ENCODE assay signal across 14 cellular contexts in the genomic region with DNA sequence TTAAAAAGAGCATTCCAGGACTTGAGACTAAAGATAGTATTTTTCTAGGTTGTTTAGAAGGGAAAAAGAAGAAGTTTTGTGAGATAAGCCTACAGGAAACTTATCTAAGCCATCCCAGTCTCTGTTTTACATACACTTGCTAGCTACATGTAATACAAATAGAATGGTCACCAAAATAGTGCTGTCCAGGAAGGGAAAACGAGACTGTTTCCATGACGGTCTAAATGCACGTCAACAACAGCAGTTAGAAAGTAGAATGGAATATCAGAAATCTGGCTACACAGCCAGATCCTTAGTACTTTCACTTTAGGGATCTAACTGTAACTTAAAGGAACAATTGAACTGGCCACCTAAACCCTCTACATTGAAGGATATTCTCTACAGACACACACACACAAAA.
DNase-seq lines count a peak whose midpoint lies in the region; ATAC-seq and TF ChIP-seq lines count a peak whose summit lies in the region.
"Had no signal": no experiment of that assay in that cellular context is flagged by ENCODE, and none has a peak within 500 bp of the region (broad histone marks: within the 10 kb centered on the region; RNA-seq: fewer than 3 reads in every experiment).

No MANE protein-coding gene starts in this region.

- no peak overlapping the region for H3K27ac ChIP-seq in lower lobe of right lung

- H3K36me3 ChIP-seq in lower lobe of right lung: no peaks in the 10 kb centered on the region

- no peaks in the 10 kb centered on the region for H3K9me3 ChIP-seq in lower lobe of right lung

- no peak for TF ChIP-seq CTCF in lower lobe of right lung (IDR thresholded peaks at IDR 0.05)

- H3K4me3 ChIP-seq in lower lobe of right lung: peak overlapping the region; percentile 22

- intact Hi-C loops in lower lobe of right lung (cut with DNase I): no loop called here

- ATAC-seq in lower lobe of right lung: no peak
- ATAC-seq: CD8-positive, alpha-beta T cell; left colon; sciatic nerve had no signal

- H3K4me1 ChIP-seq in lower lobe of right lung: no peaks in the 10 kb centered on the region

- DNase-seq in COR-L47 (lab: John Stamatoyannopoulos, UW) (peak; percentile 10), NCI-H2029 (lab: John Stamatoyannopoulos, UW) (peak; percentile 75), cerebellar cortex (ENCODE audit: low spot score) (peak; percentile 37), lower lobe of right lung (no peak), HEK293T (ENCODE audit: extremely low spot score) (no peak), NCI-H1436 (lab: John Stamatoyannopoulos, UW) (no peak), cerebellar nuclear complex (lab: John Stamatoyannopoulos, UW) (no peak), UCSD-AML1 (lab: John Stamatoyannopoulos, UW; ENCODE audit: unreplicated experiment) (no peak)
- DNase-seq: activated B cell treated with CpG ODN at 0.5 μM for 24 hours; activated effector memory CD4-positive, alpha-beta T cell treated with anti-CD3 and anti-CD28 coated beads, Interleukin-2, amount 50 U/mL, for 16 hours; CD8-positive, alpha-beta T cell; left colon; MV-4-11 had no signal

- POLR2A ChIA-PET in HEK293T (lab: Yijun Ruan, JAX): no interaction called here

- CTCF ChIA-PET in HEK293T (lab: Yijun Ruan, JAX): no interaction called here

- no peaks in the 10 kb centered on the region for H3K27me3 ChIP-seq in lower lobe of right lung (ENCODE audit: low read depth)

TF ChIP-seq in HEK293T, 16 proteins besides CTCF, POLR2A, EP300 and RAD21:
- TF ChIP-seq FOXA1 (IDR thresholded peaks at IDR 0.05) (no peak), LEF1 (IDR thresholded peaks at IDR 0.05; ENCODE audit: borderline replicate concordance) (no peak), ARNT (IDR thresholded peaks at IDR 0.05) (no peak), ELF4 (IDR thresholded peaks at IDR 0.05) (no peak), TARDBP (IDR thresholded peaks at IDR 0.05) (no peak), HDGF (IDR thresholded peaks at IDR 0.05; ENCODE audit: borderline replicate concordance) (no peak), CTBP1 (IDR thresholded peaks at IDR 0.05; ENCODE audit: borderline replicate concordance) (no peak), SUZ12 (IDR thresholded peaks at IDR 0.05) (no peak), L3MBTL2 (conservative IDR thresholded peaks at IDR 0.05) (no peak)

Comparison
In these comparisons a context has a peak if more than half of its experiments do, and no peak if none do; other contexts are left out.
1. DNase-seq: peak in COR-L47 (single experiment), NCI-H2029 (single experiment) and cerebellar cortex (single experiment); none in lower lobe of right lung (single experiment), HEK293T (single experiment), NCI-H1436 (single experiment), cerebellar nuclear complex (0 of 2) and UCSD-AML1 (single experiment).